18 cellular contexts compared by ENCODE assay signal in genomic region chr1:87880098-87880746, GRCh38.
DNase-seq lines count a peak whose midpoint lies in the region; ATAC-seq, FAIRE-seq and TF ChIP-seq lines count a peak whose summit lies in the region.
"Had no signal": no experiment of that assay in that cellular context is flagged by ENCODE, and none has a peak within 500 bp of the region (broad histone marks: within the 10 kb centered on the region; RNA-seq: fewer than 3 reads in every experiment).

No MANE protein-coding gene starts in this region.

- TF ChIP-seq POLR2A in IMR-90 (IDR thresholded peaks at IDR 0.05; ENCODE audit: low read depth, low read length), result no peak
- TF ChIP-seq POLR2A in K562 (conservative IDR thresholded peaks at IDR 0.05), result no peak

- BruUV-seq in IMR-90 (replicated peaks; lab: Mats Ljungman, UMichigan) (no TSS peak), K562 (replicated peaks; lab: Mats Ljungman, UMichigan) (no TSS peak)

- no peak overlapping the region for H2BK120ac ChIP-seq in IMR-90 (ENCODE audit: low read depth, low read length)

- no peak overlapping the region for H2AK5ac ChIP-seq in IMR-90 (ENCODE audit: low read depth, low read length)

- no peak overlapping the region for H3K14ac ChIP-seq in IMR-90 (replicated peaks; ENCODE audit: low read depth, low read length)

- no peaks in the 10 kb centered on the region for H3K79me2 ChIP-seq in K562 (ENCODE audit: control insufficient read depth, insufficient read depth, low read length)
- no peaks in the 10 kb centered on the region for H3K79me2 ChIP-seq in osteoblast (ENCODE audit: insufficient read depth, low read length)

- no peak overlapping the region for H4K91ac ChIP-seq in IMR-90 (ENCODE audit: insufficient read depth, low read depth, low read length)

- H2AFZ ChIP-seq in IMR-90 (replicated peaks; ENCODE audit: low read length, poor library complexity) (no peak overlapping the region), K562 (ENCODE audit: low read depth, low read length) (no peak overlapping the region), osteoblast (ENCODE audit: low read length) (peak overlapping the region; percentile 33)

- 88% methylated on average over 2 of the region's 5 CpGs; no CpG with 5 or more reads in 1 of the 2 experiments for WGBS in IMR-90 (ENCODE audit: extremely low coverage in 2 of 2, insufficient read length in 1 of 2), 2 experiments
- 4% methylated on average over 5 of the region's 5 CpGs for WGBS in K562 (ENCODE audit: insufficient coverage, low coverage, missing lambda C conversion rate)

- H3K9me3 Mint-ChIP-seq in CD8-positive, alpha-beta T cell, result no peaks in the 10 kb centered on the region
- H3K9me3 Mint-ChIP-seq in activated CD8-positive, alpha-beta T cell treated with anti-CD3 and anti-CD28 coated beads for 36 hours, result no peaks in the 10 kb centered on the region
- H3K9me3 Mint-ChIP-seq: CD4-positive, alpha-beta memory T cell had no signal

- H3K4ac ChIP-seq in IMR-90 (ENCODE audit: low read depth, low read length), result no peak overlapping the region

- no peak overlapping the region for H3K56ac ChIP-seq in IMR-90 (ENCODE audit: extremely low read depth, insufficient read depth, low read length)

- no peaks in the 10 kb centered on the region for H4K20me1 ChIP-seq in IMR-90 (ENCODE audit: insufficient read depth, low read length)
- no peaks in the 10 kb centered on the region for H4K20me1 ChIP-seq in K562 (replicated peaks; ENCODE audit: control insufficient read depth, insufficient read depth, low read length)
- no peaks in the 10 kb centered on the region for H4K20me1 ChIP-seq in osteoblast (ENCODE audit: insufficient read depth, low read length)
- H4K20me1 ChIP-seq: BLaER1 had no signal

- TF ChIP-seq EP300 in K562 (IDR thresholded peaks at IDR 0.05; ENCODE audit: low read length), result no peak

- intact Hi-C loops in CD8-positive, alpha-beta T cell (cut with DNase I, micrococcal nuclease), result no loop called here
- intact Hi-C loops in IMR-90 (cut with micrococcal nuclease) (no loop called here), K562 (cut with micrococcal nuclease) (no loop called here)
- intact Hi-C loops in activated CD8-positive, alpha-beta T cell treated with anti-CD3 and anti-CD28 coated beads for 36 hours (cut with micrococcal nuclease), result no loop called here

- no peak for TF ChIP-seq RAD21 in IMR-90 (IDR thresholded peaks at IDR 0.05; ENCODE audit: low read length)
- no peak for TF ChIP-seq RAD21 in K562 (CRISPR knock-in tag; conservative IDR thresholded peaks at IDR 0.05 in 1 of 2, IDR thresholded peaks at IDR 0.05 in 1 of 2)

- H2BK5ac ChIP-seq in IMR-90 (ENCODE audit: low read depth, low read length, poor library complexity, severe bottlenecking), result no peak overlapping the region

- H3K9ac ChIP-seq in IMR-90 (ENCODE audit: low read depth, low read length) (no peak overlapping the region), K562 (ENCODE audit: insufficient read depth in 1 of 2, low read depth in 2 of 2, low read length in 2 of 2) (no peak overlapping the region)
- H3K9ac ChIP-seq: BLaER1 had no signal

- no peaks in the 10 kb centered on the region for H3K4me1 ChIP-seq in CD8-positive, alpha-beta T cell (ENCODE audit: insufficient read depth, low read length)
- peaks cover 2% of the 10 kb centered on the region; the same call in 1 of the 2 replicates for H3K4me1 ChIP-seq in IMR-90 (ENCODE audit: control insufficient read depth, insufficient read depth, low read length)
- no peaks in the 10 kb centered on the region for H3K4me1 ChIP-seq in K562 (replicated peaks in 1 of 2; ENCODE audit: control insufficient read depth in 2 of 2, insufficient read depth in 2 of 2, low read length in 2 of 2)
- H3K4me1 ChIP-seq in osteoblast (ENCODE audit: insufficient read depth, low read length), result peaks cover 6% of the 10 kb centered on the region
- H3K4me1 ChIP-seq: BLaER1 had no signal

- no peak overlapping the region for H2BK20ac ChIP-seq in IMR-90 (ENCODE audit: low read depth, low read length)

- no peak overlapping the region for H3K27ac ChIP-seq in CD8-positive, alpha-beta T cell (ENCODE audit: low read depth, low read length)
- H3K27ac ChIP-seq in IMR-90 (ENCODE audit: insufficient read depth, low read length), result no peak overlapping the region
- no peak overlapping the region for H3K27ac ChIP-seq in K562 (ENCODE audit: extremely low read depth, low read depth, low read length)
- H3K27ac ChIP-seq in osteoblast (ENCODE audit: low read depth, low read length), result no peak overlapping the region
- H3K27ac ChIP-seq: BLaER1 had no signal

- in situ Hi-C loops in IMR-90 (cut with MboI; ENCODE audit: low sequenced_read_pairs), result no loop called here
- in situ Hi-C loops in K562 (cut with MboI), result no loop called here

- no peaks in the 10 kb centered on the region for H3K27me3 ChIP-seq in CD8-positive, alpha-beta T cell (ENCODE audit: insufficient read depth, low read length)
- H3K27me3 ChIP-seq in IMR-90 (ENCODE audit: control insufficient read depth, insufficient read depth, low read length), result no peaks in the 10 kb centered on the region
- no peaks in the 10 kb centered on the region for H3K27me3 ChIP-seq in K562 (ENCODE audit: control insufficient read depth in 2 of 2, insufficient read depth in 2 of 2, low read length in 2 of 2)
- H3K27me3 ChIP-seq in osteoblast (ENCODE audit: insufficient read depth, low read length), result no peaks in the 10 kb centered on the region
- H3K27me3 ChIP-seq: BLaER1 had no signal

- no peak overlapping the region for H3K4me3 ChIP-seq in CD8-positive, alpha-beta T cell (ENCODE audit: low read depth, low read length)
- H3K4me3 ChIP-seq in IMR-90 (ENCODE audit: insufficient read depth, low read depth, low read length) (no peak overlapping the region), K562 (no peak overlapping the region), osteoblast (ENCODE audit: insufficient read depth, low read length) (no peak overlapping the region)
- H3K4me3 ChIP-seq: BLaER1 had no signal

- H3K18ac ChIP-seq in IMR-90 (ENCODE audit: low read depth, low read length), result peak overlapping the region; percentile 70; the same call in 1 of the 2 replicates

- H3K23ac ChIP-seq in IMR-90 (ENCODE audit: low read depth, low read length), result no peak overlapping the region

- H3K9me1 ChIP-seq in IMR-90 (ENCODE audit: insufficient read depth, low read length) (no peaks in the 10 kb centered on the region), K562 (ENCODE audit: control insufficient read depth, insufficient read depth, low read length) (no peaks in the 10 kb centered on the region)

- H3K36me3 Mint-ChIP-seq in CD8-positive, alpha-beta T cell, result no peaks in the 10 kb centered on the region
- no peaks in the 10 kb centered on the region for H3K36me3 Mint-ChIP-seq in activated CD8-positive, alpha-beta T cell treated with anti-CD3 and anti-CD28 coated beads for 36 hours (ENCODE audit: low read depth)
- H3K36me3 Mint-ChIP-seq: CD4-positive, alpha-beta memory T cell had no signal

- no peak overlapping the region; a peak in 1 of 4 replicates for H4K8ac ChIP-seq in IMR-90 (ENCODE audit: low read depth in 2 of 2, low read length in 2 of 2)

- H3K4me2 ChIP-seq in IMR-90 (ENCODE audit: low read depth, low read length), result no peak overlapping the region
- no peak overlapping the region for H3K4me2 ChIP-seq in K562 (ENCODE audit: insufficient read depth, low read length)
- no peak overlapping the region for H3K4me2 ChIP-seq in osteoblast (ENCODE audit: insufficient read depth, low read length)
- H3K4me2 ChIP-seq: BLaER1 had no signal

- dilution Hi-C loops in IMR-90 (cut with HindIII; ENCODE audit: low sequenced_read_pairs, unreplicated experiment), result no loop called here

- no peaks in the 10 kb centered on the region for H3K9me3 ChIP-seq in CD8-positive, alpha-beta T cell (ENCODE audit: low read length)
- no peaks in the 10 kb centered on the region for H3K9me3 ChIP-seq in IMR-90 (ENCODE audit: control insufficient read depth, insufficient read depth, low read length)
- H3K9me3 ChIP-seq in K562 (replicated peaks; ENCODE audit: control insufficient read depth, insufficient read depth, low read depth, low read length), result no peaks in the 10 kb centered on the region; the same call in 1 of the 2 replicates
- H3K9me3 ChIP-seq in osteoblast (ENCODE audit: low read depth, low read length), result no peaks in the 10 kb centered on the region
- H3K9me3 ChIP-seq: BLaER1 had no signal

- CTCF ChIA-PET in CD8-positive, alpha-beta T cell (lab: Charles Lee), result no interaction called here
- CTCF ChIA-PET in IMR-90 (lab: Yijun Ruan, JAX) (no interaction called here), K562 (lab: Yijun Ruan, JAX; ENCODE audit: low intra/inter-chr PET ratio) (no interaction called here)
- CTCF ChIA-PET in activated CD8-positive, alpha-beta T cell treated with anti-CD3 and anti-CD28 coated beads for 36 hours (lab: Charles Lee), result no interaction called here

- no peak for ATAC-seq in CD8-positive, alpha-beta T cell
- ATAC-seq in IMR-90 (ENCODE audit: low read depth), result no peak
- ATAC-seq in K562, result no peak
- ATAC-seq in activated CD8-positive, alpha-beta T cell treated with anti-CD3 and anti-CD28 coated beads for 36 hours, result no peak
- ATAC-seq: HepG2, Panc1 had no signal

- H3K36me3 ChIP-seq in CD8-positive, alpha-beta T cell (ENCODE audit: insufficient read depth, low read length), result no peaks in the 10 kb centered on the region
- H3K36me3 ChIP-seq in IMR-90 (ENCODE audit: control insufficient read depth, insufficient read depth, low read length) (no peaks in the 10 kb centered on the region), K562 (ENCODE audit: control insufficient read depth, insufficient read depth, low read length) (no peaks in the 10 kb centered on the region), osteoblast (ENCODE audit: insufficient read depth, low read length) (no peaks in the 10 kb centered on the region)
- H3K36me3 ChIP-seq: BLaER1 had no signal

- no peak overlapping the region for H3K27ac Mint-ChIP-seq in CD8-positive, alpha-beta T cell
- H3K27ac Mint-ChIP-seq in activated CD8-positive, alpha-beta T cell treated with anti-CD3 and anti-CD28 coated beads for 36 hours, result no peak overlapping the region
- H3K27ac Mint-ChIP-seq: CD4-positive, alpha-beta memory T cell had no signal

- H3K79me1 ChIP-seq in IMR-90 (ENCODE audit: low read depth in 1 of 2, low read length in 2 of 2), result no peaks in the 10 kb centered on the region

- H3K4me1 Mint-ChIP-seq in CD8-positive, alpha-beta T cell (ENCODE audit: low read depth), result no peaks in the 10 kb centered on the region
- H3K4me1 Mint-ChIP-seq in activated CD8-positive, alpha-beta T cell treated with anti-CD3 and anti-CD28 coated beads for 36 hours (ENCODE audit: low read depth), result no peaks in the 10 kb centered on the region
- H3K4me1 Mint-ChIP-seq: CD4-positive, alpha-beta memory T cell had no signal

- H4K5ac ChIP-seq in IMR-90 (ENCODE audit: low read depth, low read length), result no peak overlapping the region

- no peaks in the 10 kb centered on the region for H3K27me3 Mint-ChIP-seq in CD8-positive, alpha-beta T cell (ENCODE audit: low read depth)
- H3K27me3 Mint-ChIP-seq in activated CD8-positive, alpha-beta T cell treated with anti-CD3 and anti-CD28 coated beads for 36 hours, result peaks cover 3% of the 10 kb centered on the region

- POLR2A ChIA-PET in CD8-positive, alpha-beta T cell (lab: Charles Lee), result no interaction called here
- POLR2A ChIA-PET in IMR-90 (lab: Charles Lee; ENCODE audit: unreplicated experiment), result no interaction called here
- POLR2A ChIA-PET in K562 (lab: Yijun Ruan, JAX), result no interaction called here
- POLR2A ChIA-PET in activated CD8-positive, alpha-beta T cell treated with anti-CD3 and anti-CD28 coated beads for 36 hours (lab: Charles Lee), result no interaction called here

- no peak for FAIRE-seq in K562 (lab: Jason Lieb, UNC)
- FAIRE-seq: A204.1, D721Med, GM12892, HepG2 had no signal

- no peak overlapping the region for H3K4me3 Mint-ChIP-seq in CD8-positive, alpha-beta T cell
- no peak overlapping the region for H3K4me3 Mint-ChIP-seq in activated CD8-positive, alpha-beta T cell treated with anti-CD3 and anti-CD28 coated beads for 36 hours
- H3K4me3 Mint-ChIP-seq: CD4-positive, alpha-beta memory T cell had no signal

- DNase-seq in CD8-positive, alpha-beta T cell, result no peak
- DNase-seq in IMR-90, result no peak
- DNase-seq in K562 (ENCODE audit: extremely low read depth in 1 of 4, low spot score in 3 of 4), result no peak
- no peak for DNase-seq in osteoblast (ENCODE audit: insufficient read length, low spot score, missing footprints)
- no peak for DNase-seq in KG1 (lab: John Stamatoyannopoulos, UW)
- no peak for DNase-seq in activated gamma-delta T cell treated with Interleukin-2 at 50 U/mL for 16 hours
- no peak for DNase-seq in activated CD8-positive, alpha-beta T cell treated with anti-CD3 and anti-CD28 coated beads for 36 hours
- DNase-seq: CD4-positive, alpha-beta memory T cell; NCI-H1436 treated with DMSO at 0.1 percent for 48 hours; NCI-H2029; NCI-H345; NCI-H524 treated with DMSO at 0.1 percent for 48 hours had no signal

- no peak overlapping the region for H2BK15ac ChIP-seq in IMR-90 (ENCODE audit: low read depth, low read length)

- H2AK9ac ChIP-seq in IMR-90 (replicated peaks; ENCODE audit: low read depth, low read length, poor library complexity), result no peak overlapping the region

- peak; percentile 13 for TF ChIP-seq CTCF in CD8-positive, alpha-beta T cell (IDR thresholded peaks at IDR 0.05)
- TF ChIP-seq CTCF in IMR-90 (conservative IDR thresholded peaks at IDR 0.05; ENCODE audit: low read depth, low read length), result no peak
- no peak for TF ChIP-seq CTCF in K562 (IDR thresholded peaks at IDR 0.05 in 2 of 3, conservative IDR thresholded peaks at IDR 0.05 in 1 of 3; ENCODE audit: insufficient read depth in 2 of 3, low read depth in 1 of 3, low read length in 3 of 3)
- no peak for TF ChIP-seq CTCF in osteoblast (IDR thresholded peaks at IDR 0.05; ENCODE audit: extremely low read depth, low read depth, low read length)
- no peak for TF ChIP-seq CTCF in activated CD8-positive, alpha-beta T cell treated with anti-CD3 and anti-CD28 coated beads for 36 hours (IDR thresholded peaks at IDR 0.05)
